In the genomic region with DNA sequence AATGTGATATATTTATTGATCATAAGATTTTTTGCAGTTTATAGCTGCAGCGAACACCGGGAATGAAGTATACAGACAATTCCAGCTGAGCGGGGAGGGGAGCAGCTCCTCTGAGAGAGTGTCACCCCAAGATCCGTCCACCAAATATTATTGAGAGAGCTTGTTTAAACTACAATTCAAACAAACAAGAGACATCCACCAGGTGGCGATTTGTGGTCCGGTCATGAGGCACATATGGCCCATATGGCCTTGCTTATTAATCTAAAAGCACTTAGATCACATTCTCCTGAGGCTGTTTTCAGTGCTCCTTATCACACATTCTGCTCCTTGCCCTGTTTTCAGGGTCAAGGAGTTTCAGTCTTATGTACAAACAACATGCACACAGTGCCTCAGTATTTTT, we compare ENCODE assay signal across 1 cellular context.
TF ChIP-seq lines count a peak whose summit lies in the region.

No MANE protein-coding gene starts in this region.

TF ChIP-seq in SK-N-SH treated with all-trans-retinoic acid at 6 μM for 48 hours, 23 proteins besides CTCF, POLR2A, EP300 and RAD21 (continued from another document):
- TF ChIP-seq, protein P1, sequence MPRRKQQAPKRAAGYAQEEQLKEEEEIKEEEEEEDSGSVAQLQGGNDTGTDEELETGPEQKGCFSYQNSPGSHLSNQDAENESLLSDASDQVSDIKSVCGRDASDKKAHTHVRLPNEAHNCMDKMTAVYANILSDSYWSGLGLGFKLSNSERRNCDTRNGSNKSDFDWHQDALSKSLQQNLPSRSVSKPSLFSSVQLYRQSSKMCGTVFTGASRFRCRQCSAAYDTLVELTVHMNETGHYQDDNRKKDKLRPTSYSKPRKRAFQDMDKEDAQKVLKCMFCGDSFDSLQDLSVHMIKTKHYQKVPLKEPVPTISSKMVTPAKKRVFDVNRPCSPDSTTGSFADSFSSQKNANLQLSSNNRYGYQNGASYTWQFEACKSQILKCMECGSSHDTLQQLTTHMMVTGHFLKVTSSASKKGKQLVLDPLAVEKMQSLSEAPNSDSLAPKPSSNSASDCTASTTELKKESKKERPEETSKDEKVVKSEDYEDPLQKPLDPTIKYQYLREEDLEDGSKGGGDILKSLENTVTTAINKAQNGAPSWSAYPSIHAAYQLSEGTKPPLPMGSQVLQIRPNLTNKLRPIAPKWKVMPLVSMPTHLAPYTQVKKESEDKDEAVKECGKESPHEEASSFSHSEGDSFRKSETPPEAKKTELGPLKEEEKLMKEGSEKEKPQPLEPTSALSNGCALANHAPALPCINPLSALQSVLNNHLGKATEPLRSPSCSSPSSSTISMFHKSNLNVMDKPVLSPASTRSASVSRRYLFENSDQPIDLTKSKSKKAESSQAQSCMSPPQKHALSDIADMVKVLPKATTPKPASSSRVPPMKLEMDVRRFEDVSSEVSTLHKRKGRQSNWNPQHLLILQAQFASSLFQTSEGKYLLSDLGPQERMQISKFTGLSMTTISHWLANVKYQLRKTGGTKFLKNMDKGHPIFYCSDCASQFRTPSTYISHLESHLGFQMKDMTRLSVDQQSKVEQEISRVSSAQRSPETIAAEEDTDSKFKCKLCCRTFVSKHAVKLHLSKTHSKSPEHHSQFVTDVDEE (CRISPR knock-in tag; IDR thresholded peaks at IDR 0.05) = no peak
- TF ChIP-seq, protein P2, sequence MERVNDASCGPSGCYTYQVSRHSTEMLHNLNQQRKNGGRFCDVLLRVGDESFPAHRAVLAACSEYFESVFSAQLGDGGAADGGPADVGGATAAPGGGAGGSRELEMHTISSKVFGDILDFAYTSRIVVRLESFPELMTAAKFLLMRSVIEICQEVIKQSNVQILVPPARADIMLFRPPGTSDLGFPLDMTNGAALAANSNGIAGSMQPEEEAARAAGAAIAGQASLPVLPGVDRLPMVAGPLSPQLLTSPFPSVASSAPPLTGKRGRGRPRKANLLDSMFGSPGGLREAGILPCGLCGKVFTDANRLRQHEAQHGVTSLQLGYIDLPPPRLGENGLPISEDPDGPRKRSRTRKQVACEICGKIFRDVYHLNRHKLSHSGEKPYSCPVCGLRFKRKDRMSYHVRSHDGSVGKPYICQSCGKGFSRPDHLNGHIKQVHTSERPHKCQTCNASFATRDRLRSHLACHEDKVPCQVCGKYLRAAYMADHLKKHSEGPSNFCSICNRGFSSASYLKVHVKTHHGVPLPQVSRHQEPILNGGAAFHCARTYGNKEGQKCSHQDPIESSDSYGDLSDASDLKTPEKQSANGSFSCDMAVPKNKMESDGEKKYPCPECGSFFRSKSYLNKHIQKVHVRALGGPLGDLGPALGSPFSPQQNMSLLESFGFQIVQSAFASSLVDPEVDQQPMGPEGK (CRISPR knock-in tag; IDR thresholded peaks at IDR 0.05; ENCODE audit: borderline replicate concordance) = no peak
- no peak for TF ChIP-seq CSDC2 (CRISPR knock-in tag; IDR thresholded peaks at IDR 0.05)
- TF ChIP-seq, protein P3, sequence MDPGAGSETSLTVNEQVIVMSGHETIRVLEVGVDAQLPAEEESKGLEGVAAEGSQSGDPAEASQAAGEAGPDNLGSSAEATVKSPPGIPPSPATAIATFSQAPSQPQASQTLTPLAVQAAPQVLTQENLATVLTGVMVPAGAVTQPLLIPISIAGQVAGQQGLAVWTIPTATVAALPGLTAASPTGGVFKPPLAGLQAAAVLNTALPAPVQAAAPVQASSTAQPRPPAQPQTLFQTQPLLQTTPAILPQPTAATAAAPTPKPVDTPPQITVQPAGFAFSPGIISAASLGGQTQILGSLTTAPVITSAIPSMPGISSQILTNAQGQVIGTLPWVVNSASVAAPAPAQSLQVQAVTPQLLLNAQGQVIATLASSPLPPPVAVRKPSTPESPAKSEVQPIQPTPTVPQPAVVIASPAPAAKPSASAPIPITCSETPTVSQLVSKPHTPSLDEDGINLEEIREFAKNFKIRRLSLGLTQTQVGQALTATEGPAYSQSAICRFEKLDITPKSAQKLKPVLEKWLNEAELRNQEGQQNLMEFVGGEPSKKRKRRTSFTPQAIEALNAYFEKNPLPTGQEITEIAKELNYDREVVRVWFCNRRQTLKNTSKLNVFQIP (CRISPR knock-in tag; IDR thresholded peaks at IDR 0.05; ENCODE audit: borderline replicate concordance, low read depth) = no peak
- no peak for TF ChIP-seq ZFP3 (CRISPR knock-in tag; IDR thresholded peaks at IDR 0.05)
- TF ChIP-seq PPARA (CRISPR knock-in tag; IDR thresholded peaks at IDR 0.05; ENCODE audit: borderline replicate concordance) = no peak
- TF ChIP-seq ARNTL (CRISPR knock-in tag; IDR thresholded peaks at IDR 0.05; ENCODE audit: borderline replicate concordance, low read depth) = no peak
- TF ChIP-seq TOX (CRISPR knock-in tag; IDR thresholded peaks at IDR 0.05; ENCODE audit: borderline replicate concordance) = no peak
- no peak for TF ChIP-seq ZNF8 (CRISPR knock-in tag; IDR thresholded peaks at IDR 0.05)
- no peak for TF ChIP-seq ZNF70 (CRISPR knock-in tag; IDR thresholded peaks at IDR 0.05)
- no peak for TF ChIP-seq ZFP30 (CRISPR knock-in tag; IDR thresholded peaks at IDR 0.05)
- TF ChIP-seq TCF4 (CRISPR knock-in tag; IDR thresholded peaks at IDR 0.05; ENCODE audit: borderline replicate concordance) = no peak
- no peak for TF ChIP-seq RARB (CRISPR knock-in tag; IDR thresholded peaks at IDR 0.05)
- TF ChIP-seq ZC3H10 (CRISPR knock-in tag; IDR thresholded peaks at IDR 0.05) = no peak
